17 cellular contexts compared by ENCODE assay signal in the genomic region with DNA sequence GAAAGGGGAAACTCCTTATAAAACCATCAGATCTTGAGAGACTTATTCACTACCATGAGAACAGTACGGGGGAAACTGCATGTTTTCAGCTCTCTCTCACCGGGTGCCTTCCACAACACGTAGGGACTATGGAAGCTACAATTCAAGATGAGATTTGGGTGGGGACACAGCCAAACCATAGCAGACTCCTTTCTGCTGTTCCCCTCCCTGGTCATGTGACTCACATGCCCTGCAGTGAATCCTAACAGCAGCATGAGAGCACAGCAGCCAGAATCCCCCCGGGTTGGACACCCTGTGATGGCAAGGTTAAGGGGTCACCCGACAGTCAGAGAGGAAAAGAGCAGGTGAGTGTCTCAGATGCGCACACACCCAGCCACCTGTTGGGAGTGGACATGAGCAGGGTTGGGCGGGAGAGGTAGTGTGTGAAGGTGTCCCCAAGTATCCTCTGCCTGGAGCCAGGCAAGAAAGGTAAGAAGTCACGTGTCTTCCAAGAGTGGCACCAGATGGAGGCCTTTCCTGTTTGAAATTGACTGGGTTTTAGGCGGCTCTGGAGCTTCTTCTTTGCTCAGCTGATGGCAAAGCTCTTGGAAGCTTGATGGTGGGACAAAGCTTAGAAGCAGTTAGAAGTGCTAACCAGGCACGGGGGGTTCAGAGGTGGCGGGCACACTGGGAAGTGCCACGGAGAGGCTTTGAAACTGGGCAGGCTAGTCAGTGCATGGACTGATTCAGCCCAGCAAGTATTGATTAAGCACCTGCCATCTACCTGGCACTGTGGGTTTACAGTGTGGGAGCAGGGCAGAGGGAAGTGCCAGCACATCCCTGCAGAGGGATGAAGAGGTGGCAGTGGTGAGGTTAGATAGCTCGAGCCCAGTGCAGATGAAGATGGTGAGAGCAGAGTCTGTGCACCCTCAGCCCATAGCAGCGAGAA.
DNase-seq lines count a peak whose midpoint lies in the region; ATAC-seq and TF ChIP-seq lines count a peak whose summit lies in the region.
"Had no signal": no experiment of that assay in that cellular context is flagged by ENCODE, and none has a peak within 500 bp of the region (broad histone marks: within the 10 kb centered on the region; RNA-seq: fewer than 3 reads in every experiment).

No MANE protein-coding gene starts in this region.

- no peaks in the 10 kb centered on the region for H4K20me1 ChIP-seq in GM23248 (ENCODE audit: insufficient read depth)

- no peaks in the 10 kb centered on the region for H3K27me3 ChIP-seq in GM23248 (replicated peaks; ENCODE audit: insufficient read depth)
- H3K27me3 ChIP-seq in ascending aorta: no peaks in the 10 kb centered on the region
- H3K27me3 ChIP-seq in foreskin keratinocyte: no peaks in the 10 kb centered on the region
- no peaks in the 10 kb centered on the region for H3K27me3 ChIP-seq in sigmoid colon
- no peaks in the 10 kb centered on the region for H3K27me3 ChIP-seq in WERI-Rb-1 (ENCODE audit: insufficient read depth, low read depth, severe bottlenecking)
- H3K27me3 ChIP-seq: heart left ventricle, neutrophil had no signal

- H3K9me3 ChIP-seq in GM23248 (ENCODE audit: low read depth) (no peaks in the 10 kb centered on the region), ascending aorta (no peaks in the 10 kb centered on the region), sigmoid colon (no peaks in the 10 kb centered on the region), WERI-Rb-1 (ENCODE audit: severe bottlenecking) (peaks cover 8% of the 10 kb centered on the region)
- H3K9me3 ChIP-seq: left ventricle myocardium inferior, neutrophil had no signal

- peak; percentile 10 for ATAC-seq in foreskin keratinocyte
- ATAC-seq: activated CD8-positive, alpha-beta T cell treated with anti-CD3 and anti-CD28 coated beads, Interleukin-2, amount 10 ng/mL, durations not matched to agents 7 days and 5 days had no signal

- 85 to 86% methylated on average over 14 of the region's 14 CpGs for WGBS in GM23248 (ENCODE audit: low coverage in 1 of 2, low lambda C conversion rate in 2 of 2, missing lambda C conversion rate in 2 of 2), 2 experiments
- WGBS in sigmoid colon, 2 donors: 89 to 94% methylated on average over 14 of the region's 14 CpGs

- H3K9ac ChIP-seq in GM23248: peak overlapping the region; percentile 40; the same call in 1 of the 2 replicates

- no peak for TF ChIP-seq CTCF in ascending aorta (IDR thresholded peaks at IDR 0.05)
- no peak for TF ChIP-seq CTCF in foreskin keratinocyte (conservative IDR thresholded peaks at IDR 0.05)
- TF ChIP-seq CTCF in sigmoid colon (IDR thresholded peaks at IDR 0.05): no peak
- TF ChIP-seq CTCF in WERI-Rb-1 (IDR thresholded peaks at IDR 0.05; ENCODE audit: low read depth, low read length): no peak

- no peak overlapping the region for H3K4me3 ChIP-seq in GM23248
- H3K4me3 ChIP-seq in ascending aorta: no peak overlapping the region
- no peak overlapping the region for H3K4me3 ChIP-seq in sigmoid colon
- H3K4me3 ChIP-seq in WERI-Rb-1 (ENCODE audit: low read depth, low read length): no peak overlapping the region
- H3K4me3 ChIP-seq: heart left ventricle, left ventricle myocardium inferior had no signal

- H3F3A ChIP-seq in GM23248 (ENCODE audit: insufficient read depth): peaks cover 8% of the 10 kb centered on the region; the same call in 1 of the 2 replicates

- no peak for TF ChIP-seq EP300 in sigmoid colon (IDR thresholded peaks at IDR 0.05)

- in situ Hi-C loops in GM23248 (cut with MboI): no loop called here

- peak overlapping the region; percentile 46 for H3K4me2 ChIP-seq in GM23248 (ENCODE audit: unreplicated experiment)

- H3K4me1 ChIP-seq in GM23248 (ENCODE audit: insufficient read depth): peaks cover 19% of the 10 kb centered on the region
- H3K4me1 ChIP-seq in ascending aorta: peaks cover 2 to 6% of the 10 kb centered on the region in 2 donors
- peaks cover 20% of the 10 kb centered on the region for H3K4me1 ChIP-seq in foreskin keratinocyte
- H3K4me1 ChIP-seq in sigmoid colon: peaks cover 0 to 24% (median 8%) of the 10 kb centered on the region in 4 donors
- H3K4me1 ChIP-seq: left ventricle myocardium inferior had no signal

- H2AFZ ChIP-seq in GM23248: no peak overlapping the region

- no peak for TF ChIP-seq POLR2A in sigmoid colon (IDR thresholded peaks at IDR 0.05)

- DNase-seq in GM23248: peak; percentile 47
- no peak for DNase-seq in ascending aorta (ENCODE audit: low spot score in 2 of 2)
- no peak for DNase-seq in foreskin keratinocyte
- peak; percentile 48 for DNase-seq in sigmoid colon
- DNase-seq in activated T-cell treated with anti-CD3 and anti-CD28 coated beads, Interleukin-2, amount 50 U/mL, for 1 hour: no peak
- DNase-seq in hypothalamus (lab: John Stamatoyannopoulos, UW): no peak
- no peak for DNase-seq in activated T-cell treated with anti-CD3 and anti-CD28 coated beads for 4 hours
- DNase-seq in WERI-Rb-1: no peak
- DNase-seq: activated CD8-positive, alpha-beta T cell treated with anti-CD3 and anti-CD28 coated beads, Interleukin-2, amount 10 ng/mL, durations not matched to agents 7 days and 5 days; DMS 273 treated with DMSO at 0.1 percent for 48 hours; endodermal cell; left ventricle myocardium inferior; NCI-H2107; SHP77 treated with DMSO at 0.1 percent for 48 hours; stimulated activated CD4-positive, alpha-beta T cell treated with anti-CD3 and anti-CD28 coated beads, Interleukin-12 subunit alpha, Interleukin-12 subunit beta, amount 100 ng/mL, for 4 hours had no signal

- H3K79me2 ChIP-seq in GM23248 (ENCODE audit: insufficient read depth): no peaks in the 10 kb centered on the region

- H3K9me2 ChIP-seq in GM23248 (ENCODE audit: insufficient read depth): no peaks in the 10 kb centered on the region

- peak overlapping the region; percentile 73 for H3K27ac ChIP-seq in GM23248
- peak overlapping the region; percentile 46 to 64 for H3K27ac ChIP-seq in ascending aorta
- peak overlapping the region; percentile 66 for H3K27ac ChIP-seq in foreskin keratinocyte
- H3K27ac ChIP-seq in sigmoid colon: peak overlapping the region; percentile 2 to 68 (median 54)
- H3K27ac ChIP-seq in WERI-Rb-1: no peak overlapping the region
- H3K27ac ChIP-seq: neutrophil had no signal

- intact Hi-C loops in ascending aorta (cut with DNase I) (loop anchor here (10.0 kb wide), 1 partner anchor 61 kb away; no protein-coding TSS in a partner anchor), sigmoid colon (cut with DNase I) (no loop called here)

- H3K36me3 ChIP-seq in GM23248 (ENCODE audit: low read depth) (no peaks in the 10 kb centered on the region), ascending aorta (no peaks in the 10 kb centered on the region), sigmoid colon (no peaks in the 10 kb centered on the region), WERI-Rb-1 (no peaks in the 10 kb centered on the region)
- H3K36me3 ChIP-seq: heart left ventricle, left ventricle myocardium inferior, neutrophil had no signal

Comparison
In these comparisons a context has a peak if more than half of its experiments do, and no peak if none do; other contexts are left out.
1. DNase-seq: peak in GM23248 (single experiment) and sigmoid colon (single experiment); none in ascending aorta (0 of 2), foreskin keratinocyte (0 of 2), activated T-cell treated with anti-CD3 and anti-CD28 coated beads, Interleukin-2, amount 50 U/mL, for 1 hour (single experiment), hypothalamus (0 of 51), activated T-cell treated with anti-CD3 and anti-CD28 coated beads for 4 hours (single experiment) and WERI-Rb-1 (single experiment).